In genomic region chr6:138405816-138406403, GRCh38 we compare ENCODE assay signal across 1 cellular context.
TF ChIP-seq lines count a peak whose summit lies in the region.

No MANE protein-coding gene starts in this region.

TF ChIP-seq in HEK293, 187 proteins besides CTCF, POLR2A, EP300 and RAD21 (continued from another document):
- TF ChIP-seq ZNF155 (tag by site-specific recombination; IDR thresholded peaks at IDR 0.05) (no peak), ZNF704 (tag by site-specific recombination; IDR thresholded peaks at IDR 0.05) (no peak), ZNF416 (tag by site-specific recombination; IDR thresholded peaks at IDR 0.05) (no peak), ZNF26 (tag by site-specific recombination; IDR thresholded peaks at IDR 0.05) (no peak), ZBTB17 (tag by site-specific recombination; IDR thresholded peaks at IDR 0.05) (no peak), ZNF76 (tag by site-specific recombination; IDR thresholded peaks at IDR 0.05; ENCODE audit: borderline replicate concordance, low read depth) (no peak), YY2 (tag by site-specific recombination; IDR thresholded peaks at IDR 0.05) (no peak), ZNF391 (tag by site-specific recombination; IDR thresholded peaks at IDR 0.05; ENCODE audit: borderline replicate concordance, low read depth) (no peak), ZNF518A (tag by site-specific recombination; conservative IDR thresholded peaks at IDR 0.05; ENCODE audit: low read depth) (no peak), HOXD13 (CRISPR knock-in tag; IDR thresholded peaks at IDR 0.05; ENCODE audit: borderline replicate concordance) (no peak), ZNF280C (tag by site-specific recombination; IDR thresholded peaks at IDR 0.05) (no peak), ZNF785 (tag by site-specific recombination; IDR thresholded peaks at IDR 0.05) (no peak)
